23 cellular contexts compared by ENCODE assay signal in genomic region chr3:36511761-36512496, GRCh38.
DNase-seq lines count a peak whose midpoint lies in the region; ATAC-seq, FAIRE-seq and TF ChIP-seq lines count a peak whose summit lies in the region.
"Had no signal": no experiment of that assay in that cellular context is flagged by ENCODE, and none has a peak within 500 bp of the region (broad histone marks: within the 10 kb centered on the region; RNA-seq: fewer than 3 reads in every experiment).

No MANE protein-coding gene starts in this region.

- no peaks in the 10 kb centered on the region for H3K27me3 ChIP-seq in SK-N-SH (ENCODE audit: insufficient read depth)
- H3K27me3 ChIP-seq in astrocyte (ENCODE audit: insufficient read depth, low read length), result no peaks in the 10 kb centered on the region
- no peaks in the 10 kb centered on the region for H3K27me3 ChIP-seq in CD8-positive, alpha-beta memory T cell (ENCODE audit: insufficient read depth, low read length, poor library complexity, severe bottlenecking)
- H3K27me3 ChIP-seq: BLaER1 had no signal

- peaks cover 13 to 54% of the 10 kb centered on the region in 2 experiments for H3K36me3 ChIP-seq in SK-N-SH (replicated peaks in 1 of 2; ENCODE audit: control insufficient read depth in 1 of 2, insufficient read depth in 2 of 2, low read length in 1 of 2)
- H3K36me3 ChIP-seq in astrocyte (ENCODE audit: insufficient read depth, low read length), result peaks cover 2% of the 10 kb centered on the region
- H3K36me3 ChIP-seq in CD8-positive, alpha-beta memory T cell (ENCODE audit: insufficient read depth, low read length), result no peaks in the 10 kb centered on the region
- H3K36me3 ChIP-seq: BLaER1 had no signal

- DNase-seq in SK-N-SH, result no peak
- peak; percentile 39 for DNase-seq in astrocyte (ENCODE audit: low read depth)
- no peak for DNase-seq in COLO829 (ENCODE audit: low spot score)
- no peak for DNase-seq in CD8-positive, alpha-beta memory T cell
- no peak for DNase-seq in stimulated activated effector memory CD8-positive, alpha-beta T cell treated with anti-CD3 and anti-CD28 coated beads, Interleukin-12 subunit alpha, Interleukin-12 subunit beta, amount 100 ng/mL, for 72 hours (ENCODE audit: low spot score in 2 of 2)
- DNase-seq: AML-193; CD4-positive, alpha-beta memory T cell; COR-L47; DMS 273 treated with DMSO at 0.1 percent for 48 hours; DMS53; DND-41; H9 had no signal

- H4K20me1 ChIP-seq in SK-N-SH (ENCODE audit: insufficient read depth) (no peaks in the 10 kb centered on the region), astrocyte (ENCODE audit: insufficient read depth, low read length) (no peaks in the 10 kb centered on the region)
- H4K20me1 ChIP-seq: BLaER1 had no signal

- no peaks in the 10 kb centered on the region for H3K27me3 Mint-ChIP-seq in astrocyte (ENCODE audit: low read depth, unreplicated experiment)
- no peaks in the 10 kb centered on the region for H3K27me3 Mint-ChIP-seq in nephron (ENCODE audit: low read depth)
- H3K27me3 Mint-ChIP-seq in CD8-positive, alpha-beta memory T cell, result peaks cover 0 to 2% of the 10 kb centered on the region in 2 donors

- H3K4me2 ChIP-seq in SK-N-SH (no peak overlapping the region), astrocyte (ENCODE audit: low read length) (no peak overlapping the region)
- H3K4me2 ChIP-seq: A549, BLaER1 had no signal

- no peaks in the 10 kb centered on the region for H3K9me2 ChIP-seq in SK-N-SH

- POLR2A ChIA-PET in SK-N-SH (lab: Yijun Ruan, JAX), result no interaction called here
- POLR2A ChIA-PET in CD8-positive, alpha-beta memory T cell (lab: Charles Lee), result no interaction called here

- H3K4me3 Mint-ChIP-seq in astrocyte (ENCODE audit: unreplicated experiment) (no peak overlapping the region), nephron (no peak overlapping the region)
- no peak overlapping the region for H3K4me3 Mint-ChIP-seq in CD8-positive, alpha-beta memory T cell
- H3K4me3 Mint-ChIP-seq in stimulated activated effector memory CD8-positive, alpha-beta T cell treated with anti-CD3 and anti-CD28 coated beads, Interleukin-12 subunit alpha, Interleukin-12 subunit beta, amount 100 ng/mL, for 72 hours, result no peak overlapping the region
- H3K4me3 Mint-ChIP-seq: CD14-positive monocyte; CD4-positive, alpha-beta memory T cell; H9 had no signal

- ATAC-seq in SK-N-SH treated with all-trans-retinoic acid at 6 μM for 48 hours, result peak; percentile 67
- no peak for ATAC-seq in stimulated activated effector memory CD8-positive, alpha-beta T cell treated with anti-CD3 and anti-CD28 coated beads, Interleukin-12 subunit alpha, Interleukin-12 subunit beta, amount 100 ng/mL, for 72 hours
- ATAC-seq: A549, HepG2 had no signal

- H3K27ac ChIP-seq in SK-N-SH (ENCODE audit: low read depth in 2 of 2, low read length in 1 of 2) (peak overlapping the region in 1 of 2 experiments; percentile 90; a peak in 2 of 4 replicates), astrocyte (ENCODE audit: low read depth, low read length) (no peak overlapping the region)
- H3K27ac ChIP-seq in CD8-positive, alpha-beta memory T cell (ENCODE audit: low read depth, low read length), result no peak overlapping the region
- H3K27ac ChIP-seq: 22Rv1, A549, BLaER1 had no signal

- H3K9me3 ChIP-seq in SK-N-SH (peaks cover 11% of the 10 kb centered on the region; the same call in 1 of the 2 replicates), astrocyte (ENCODE audit: insufficient read depth, low read depth, low read length) (no peaks in the 10 kb centered on the region)
- no peaks in the 10 kb centered on the region for H3K9me3 ChIP-seq in CD8-positive, alpha-beta memory T cell (ENCODE audit: low read length)
- H3K9me3 ChIP-seq: A549 had no signal

- H3K9ac ChIP-seq in SK-N-SH, result no peak overlapping the region
- no peak overlapping the region for H3K9ac ChIP-seq in astrocyte (ENCODE audit: low read length)
- H3K9ac ChIP-seq: BLaER1 had no signal

- H3K4me3 ChIP-seq in SK-N-SH (ENCODE audit: low read depth in 2 of 2, low read length in 1 of 2), result no peak overlapping the region
- no peak overlapping the region for H3K4me3 ChIP-seq in astrocyte (ENCODE audit: insufficient read depth, low read depth, low read length)
- H3K4me3 ChIP-seq in CD8-positive, alpha-beta memory T cell (ENCODE audit: low read length), result no peak overlapping the region
- H3K4me3 ChIP-seq: A549, BLaER1 had no signal

- TF ChIP-seq CTCF in SK-N-SH (IDR thresholded peaks at IDR 0.05) (no peak), astrocyte (IDR thresholded peaks at IDR 0.05; ENCODE audit: insufficient read depth, low read depth, low read length) (no peak), nephron (IDR thresholded peaks at IDR 0.05; ENCODE audit: unreplicated experiment in 3 of 3) (no peak)

- TF ChIP-seq EP300 in SK-N-SH (IDR thresholded peaks at IDR 0.05; ENCODE audit: borderline replicate concordance in 1 of 2, low read depth in 1 of 2, low read length in 1 of 2), result no peak

- peaks cover 0 to 23% of the 10 kb centered on the region in 2 experiments; a peak in 3 of 4 replicates for H3K4me1 ChIP-seq in SK-N-SH (ENCODE audit: control insufficient read depth in 1 of 2, insufficient read depth in 2 of 2, low read depth in 1 of 2, low read length in 1 of 2)
- H3K4me1 ChIP-seq in astrocyte (ENCODE audit: insufficient read depth, low read length), result no peaks in the 10 kb centered on the region
- no peaks in the 10 kb centered on the region for H3K4me1 ChIP-seq in CD8-positive, alpha-beta memory T cell (ENCODE audit: insufficient read depth, low read length)
- H3K4me1 ChIP-seq: A549, BLaER1 had no signal

- no peaks in the 10 kb centered on the region for H3F3A ChIP-seq in SK-N-SH (replicated peaks; ENCODE audit: insufficient read depth)

- WGBS in SK-N-SH (ENCODE audit: low lambda C conversion rate), result 44% methylated on average over 5 of the region's 5 CpGs

- no peaks in the 10 kb centered on the region; the same call in 1 of the 2 replicates for H3K79me2 ChIP-seq in SK-N-SH (ENCODE audit: insufficient read depth)
- H3K79me2 ChIP-seq in astrocyte (ENCODE audit: insufficient read depth, low read length), result no peaks in the 10 kb centered on the region

- H3K4me1 Mint-ChIP-seq in astrocyte (ENCODE audit: low read depth, unreplicated experiment) (peaks cover 3% of the 10 kb centered on the region), nephron (peaks cover 27% of the 10 kb centered on the region)
- no peaks in the 10 kb centered on the region for H3K4me1 Mint-ChIP-seq in CD8-positive, alpha-beta memory T cell
- no peaks in the 10 kb centered on the region for H3K4me1 Mint-ChIP-seq in stimulated activated effector memory CD8-positive, alpha-beta T cell treated with anti-CD3 and anti-CD28 coated beads, Interleukin-12 subunit alpha, Interleukin-12 subunit beta, amount 100 ng/mL, for 72 hours
- H3K4me1 Mint-ChIP-seq: CD4-positive, alpha-beta memory T cell had no signal

- H2AFZ ChIP-seq in SK-N-SH (ENCODE audit: low read depth) (no peak overlapping the region), astrocyte (ENCODE audit: low read depth, low read length) (no peak overlapping the region)

- no peak for TF ChIP-seq RAD21 in SK-N-SH (IDR thresholded peaks at IDR 0.05; ENCODE audit: low read length)

- H3K27ac Mint-ChIP-seq in astrocyte (ENCODE audit: unreplicated experiment) (no peak overlapping the region), nephron (peak overlapping the region; percentile 69 to 84 (median 75))
- H3K27ac Mint-ChIP-seq in CD8-positive, alpha-beta memory T cell, result no peak overlapping the region
- no peak overlapping the region for H3K27ac Mint-ChIP-seq in stimulated activated effector memory CD8-positive, alpha-beta T cell treated with anti-CD3 and anti-CD28 coated beads, Interleukin-12 subunit alpha, Interleukin-12 subunit beta, amount 100 ng/mL, for 72 hours
- H3K27ac Mint-ChIP-seq: CD14-positive monocyte; CD4-positive, alpha-beta memory T cell; H9 had no signal

- H3K9me3 Mint-ChIP-seq in astrocyte (ENCODE audit: unreplicated experiment) (peaks cover 7% of the 10 kb centered on the region), nephron (peaks cover 27% of the 10 kb centered on the region)
- peaks cover 0 to 10% (median 2%) of the 10 kb centered on the region in 5 donors for H3K9me3 Mint-ChIP-seq in CD8-positive, alpha-beta memory T cell
- H3K9me3 Mint-ChIP-seq in stimulated activated effector memory CD8-positive, alpha-beta T cell treated with anti-CD3 and anti-CD28 coated beads, Interleukin-12 subunit alpha, Interleukin-12 subunit beta, amount 100 ng/mL, for 72 hours, result peaks cover 12% of the 10 kb centered on the region

- H3K36me3 Mint-ChIP-seq in astrocyte (ENCODE audit: low read depth, unreplicated experiment) (peaks cover 8% of the 10 kb centered on the region), nephron (ENCODE audit: low read depth) (peaks cover 6% of the 10 kb centered on the region)
- H3K36me3 Mint-ChIP-seq in CD8-positive, alpha-beta memory T cell, result no peaks in the 10 kb centered on the region
- H3K36me3 Mint-ChIP-seq in stimulated activated effector memory CD8-positive, alpha-beta T cell treated with anti-CD3 and anti-CD28 coated beads, Interleukin-12 subunit alpha, Interleukin-12 subunit beta, amount 100 ng/mL, for 72 hours, result no peaks in the 10 kb centered on the region
- H3K36me3 Mint-ChIP-seq: CD4-positive, alpha-beta memory T cell had no signal

- FAIRE-seq in astrocyte (lab: Jason Lieb, UNC), result no peak
- FAIRE-seq: A549, G401.6, GM12891, GM19239, H1, HepG2 had no signal

- CTCF ChIA-PET in SK-N-SH (lab: Yijun Ruan, JAX), result interaction anchor here (0.7 kb wide), 1 partner anchor 8 kb away, joined by 3 read pairs; no protein-coding TSS in a partner anchor
- CTCF ChIA-PET in CD8-positive, alpha-beta memory T cell (lab: Charles Lee), result no interaction called here

TF ChIP-seq in SK-N-SH treated with all-trans-retinoic acid at 6 μM for 48 hours, 23 proteins besides CTCF, POLR2A, EP300 and RAD21:
- TF ChIP-seq GLIS3 (CRISPR knock-in tag; IDR thresholded peaks at IDR 0.05) (0 out of 2 replicates have a peak, but pooled peaks have one; percentile 22), ZNF70 (CRISPR knock-in tag; IDR thresholded peaks at IDR 0.05) (no peak)

TF ChIP-seq in SK-N-SH, 30 proteins besides CTCF, POLR2A, EP300 and RAD21 (continues in another document):
- TF ChIP-seq GATA2 (CRISPR knock-in tag; IDR thresholded peaks at IDR 0.05) (no peak), RXRA (IDR thresholded peaks at IDR 0.05; ENCODE audit: borderline replicate concordance, low read depth) (no peak), MEF2A (IDR thresholded peaks at IDR 0.05; ENCODE audit: borderline replicate concordance, low read depth) (no peak), RFX5 (IDR thresholded peaks at IDR 0.05; ENCODE audit: low read length) (no peak), YY1 (IDR thresholded peaks at IDR 0.05; ENCODE audit: low read depth) (no peak), TCF12 (IDR thresholded peaks at IDR 0.05) (no peak), FOSL2 (IDR thresholded peaks at IDR 0.05; ENCODE audit: borderline replicate concordance, low read depth) (no peak)

Comparison
In these comparisons a context has a peak if more than half of its experiments do, and no peak if none do; other contexts are left out.
1. H3K27ac Mint-ChIP-seq: peak in nephron (3 of 3); none in astrocyte (single experiment), CD8-positive, alpha-beta memory T cell (0 of 8) and stimulated activated effector memory CD8-positive, alpha-beta T cell treated with anti-CD3 and anti-CD28 coated beads, Interleukin-12 subunit alpha, Interleukin-12 subunit beta, amount 100 ng/mL, for 72 hours (single experiment).